Comparison of ENCODE assay signal across 10 cellular contexts in the genomic region with DNA sequence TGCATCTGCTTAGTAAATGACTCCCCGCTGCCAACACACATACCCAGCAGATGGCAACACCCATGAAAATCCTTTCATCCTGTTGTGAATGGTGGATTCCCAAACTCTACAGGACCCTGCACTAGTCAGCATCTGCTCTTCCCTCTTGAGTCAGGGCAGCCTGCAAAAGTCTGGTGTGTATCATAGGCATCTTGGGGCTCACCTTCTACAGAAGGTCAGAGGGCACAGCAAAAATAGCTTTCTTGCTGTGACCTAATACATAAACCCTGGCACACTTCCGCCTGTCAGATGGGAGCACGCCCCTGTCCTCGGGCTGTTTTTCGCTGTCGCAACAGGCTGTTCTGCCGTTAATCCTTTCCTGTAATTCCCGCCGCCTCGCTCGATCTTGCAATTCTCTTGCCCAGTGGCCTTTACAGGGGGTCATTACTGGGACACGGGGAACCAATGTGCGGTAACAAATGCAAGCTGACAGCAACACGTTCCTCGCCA. TPM values are rescaled to one million over a fixed set of nuclear protein-coding genes. Genes with fewer than 3 reads are reported as not detected.
DNase-seq lines count a peak whose midpoint lies in the region; ATAC-seq and TF ChIP-seq lines count a peak whose summit lies in the region.
"Had no signal": no experiment of that assay in that cellular context is flagged by ENCODE, and none has a peak within 500 bp of the region (broad histone marks: within the 10 kb centered on the region; RNA-seq: fewer than 3 reads in every experiment).

No MANE protein-coding gene starts in this region.

- TF ChIP-seq POLR2A in gastroesophageal sphincter (IDR thresholded peaks at IDR 0.05) = no peak

- TF ChIP-seq EP300 in gastroesophageal sphincter (IDR thresholded peaks at IDR 0.05) = no peak

- peaks cover 0 to 19% (median 5%) of the 10 kb centered on the region in 3 donors for H3K4me1 ChIP-seq in gastroesophageal sphincter

- H3K4me1 Mint-ChIP-seq in HFFc6 (ENCODE audit: low read depth) = peaks cover 42% of the 10 kb centered on the region
- peaks cover 66% of the 10 kb centered on the region for H3K4me1 Mint-ChIP-seq in activated T-cell treated with anti-CD3 and anti-CD28 coated beads, Interleukin-2, amount 50 U/mL, for 72 hours (ENCODE audit: low read depth)

- peak; percentile 2 for DNase-seq in HFFc6
- DNase-seq in RWPE1 (ENCODE audit: low spot score) = peak; percentile 68
- peak; percentile 84 for DNase-seq in retinal pigment epithelial cell (ENCODE audit: low read depth)
- DNase-seq in NCI-H526 treated with DMSO at 0.1 percent for 48 hours (lab: John Stamatoyannopoulos, UW) = no peak
- DNase-seq in activated T-cell treated with anti-CD3 and anti-CD28 coated beads, Interleukin-2, amount 50 U/mL, for 72 hours = no peak
- no peak for DNase-seq in GM10248 (ENCODE audit: extremely low spot score)
- DNase-seq: SHP77 had no signal

- no peaks in the 10 kb centered on the region for H3K9me3 Mint-ChIP-seq in HFFc6
- H3K9me3 Mint-ChIP-seq in activated T-cell treated with anti-CD3 and anti-CD28 coated beads, Interleukin-2, amount 50 U/mL, for 72 hours = no peaks in the 10 kb centered on the region
- H3K9me3 Mint-ChIP-seq: memory B cell had no signal

- H3K36me3 Mint-ChIP-seq in HFFc6 (ENCODE audit: low read depth) = no peaks in the 10 kb centered on the region
- H3K36me3 Mint-ChIP-seq in activated T-cell treated with anti-CD3 and anti-CD28 coated beads, Interleukin-2, amount 50 U/mL, for 72 hours (ENCODE audit: insufficient read depth in 2 of 2) = no peaks in the 10 kb centered on the region
- H3K36me3 Mint-ChIP-seq: memory B cell had no signal

- 77 to 83% methylated on average over 11 to 15 of the region's 15 CpGs for WGBS in gastroesophageal sphincter (ENCODE audit: low coverage in 1 of 2), 2 donors

- no peak overlapping the region for H3K4me3 ChIP-seq in gastroesophageal sphincter
- H3K4me3 ChIP-seq in retinal pigment epithelial cell (ENCODE audit: low read length) = no peak overlapping the region

- H3K9me3 ChIP-seq in gastroesophageal sphincter = no peaks in the 10 kb centered on the region

- TF ChIP-seq CTCF in HFFc6 (IDR thresholded peaks at IDR 0.05) = no peak; the same call in 1 of the 2 replicates
- no peak for TF ChIP-seq CTCF in RWPE1 (conservative IDR thresholded peaks at IDR 0.05; ENCODE audit: low read depth)
- no peak for TF ChIP-seq CTCF in gastroesophageal sphincter (IDR thresholded peaks at IDR 0.05)
- peak; percentile 29 for TF ChIP-seq CTCF in retinal pigment epithelial cell (conservative IDR thresholded peaks at IDR 0.05; ENCODE audit: low read depth, low read length)
- no peak for TF ChIP-seq CTCF in GM10248 (IDR thresholded peaks at IDR 0.05; ENCODE audit: control extremely low read depth, extremely low read depth, low read depth, missing control alignments)

- peak overlapping the region; percentile 95; the same call in 1 of the 2 replicates for H3K27ac Mint-ChIP-seq in HFFc6
- no peak overlapping the region for H3K27ac Mint-ChIP-seq in activated T-cell treated with anti-CD3 and anti-CD28 coated beads, Interleukin-2, amount 50 U/mL, for 72 hours

- POLR2A ChIA-PET in RWPE1 (lab: Yijun Ruan, JAX; ENCODE audit: low non-redundant PET) (no interaction called here), GM10248 (lab: Yijun Ruan, JAX) (interaction anchor here (0.6 kb wide), 1 partner anchor 77 kb away, joined by 3 read pairs; no protein-coding TSS in a partner anchor)

- H3K36me3 ChIP-seq in gastroesophageal sphincter = no peaks in the 10 kb centered on the region

- CTCF ChIA-PET in RWPE1 (lab: Yijun Ruan, JAX) = interaction anchor here (0.6 to 1.2 kb wide), 3 partner anchors 159 to 359 kb away, joined by 4 read pairs; no protein-coding TSS in a partner anchor
- CTCF ChIA-PET in GM10248 (lab: Yijun Ruan, JAX) = interaction anchor here (1.2 to 3.3 kb wide), 3 partner anchors 13 to 359 kb away, joined by 3 to 39 read pairs (median 21); no protein-coding TSS in a partner anchor

- H3K4me3 Mint-ChIP-seq in HFFc6 = no peak overlapping the region
- no peak overlapping the region for H3K4me3 Mint-ChIP-seq in activated T-cell treated with anti-CD3 and anti-CD28 coated beads, Interleukin-2, amount 50 U/mL, for 72 hours
- H3K4me3 Mint-ChIP-seq: memory B cell had no signal

- peaks cover 1% of the 10 kb centered on the region; the same call in 1 of the 2 replicates for H3K27me3 Mint-ChIP-seq in HFFc6 (ENCODE audit: insufficient read depth)
- no peaks in the 10 kb centered on the region for H3K27me3 Mint-ChIP-seq in activated T-cell treated with anti-CD3 and anti-CD28 coated beads, Interleukin-2, amount 50 U/mL, for 72 hours (ENCODE audit: low read depth)
- H3K27me3 Mint-ChIP-seq: memory B cell had no signal

- H3K27me3 ChIP-seq in gastroesophageal sphincter = no peaks in the 10 kb centered on the region

- ATAC-seq in gastroesophageal sphincter (peak; percentile 40), GM18511 (IDR thresholded peaks at IDR 0.05; ENCODE audit: unreplicated experiment) (no peak)
- ATAC-seq in activated T-cell treated with anti-CD3 and anti-CD28 coated beads, Interleukin-2, amount 50 U/mL, for 72 hours (replicated peaks in 1 of 2) = no peak

- H3K27ac ChIP-seq in RWPE1 = peak overlapping the region; percentile 45
- peak overlapping the region in 2 of 4 donors; percentile 61 to 73 for H3K27ac ChIP-seq in gastroesophageal sphincter

RNA-seq across cellular contexts. Expression of a gene that starts 19.9 kb away (rescaled TPM):
- total RNA-seq in HFFc6 (2021; fragmentation: NEBNext Ultra II Directional; extraction: Animal tissue kit (Norgen Biotek cat#: 25700)) = not detected
- total RNA-seq in gastroesophageal sphincter = not detected
- not detected for total RNA-seq in activated T-cell treated with anti-CD3 and anti-CD28 coated beads, Interleukin-2, amount 50 U/mL, for 72 hours

RNA-seq across cellular contexts. Expression of a gene that starts 28.5 kb away (rescaled TPM):
- under 1 TPM; 0.09 to 0.34 (median 0.22) TPM for total RNA-seq in HFFc6 (2021; fragmentation: NEBNext Ultra II Directional; extraction: Animal tissue kit (Norgen Biotek cat#: 25700))
- total RNA-seq in gastroesophageal sphincter = not detected
- not detected for total RNA-seq in activated T-cell treated with anti-CD3 and anti-CD28 coated beads, Interleukin-2, amount 50 U/mL, for 72 hours

Comparison
In these comparisons a context has a peak if more than half of its experiments do, and no peak if none do; other contexts are left out.
1. DNase-seq: peak in HFFc6 (single experiment), RWPE1 (single experiment) and retinal pigment epithelial cell (single experiment); none in NCI-H526 treated with DMSO at 0.1 percent for 48 hours (single experiment), activated T-cell treated with anti-CD3 and anti-CD28 coated beads, Interleukin-2, amount 50 U/mL, for 72 hours (0 of 2) and GM10248 (single experiment).